In the genomic region with DNA sequence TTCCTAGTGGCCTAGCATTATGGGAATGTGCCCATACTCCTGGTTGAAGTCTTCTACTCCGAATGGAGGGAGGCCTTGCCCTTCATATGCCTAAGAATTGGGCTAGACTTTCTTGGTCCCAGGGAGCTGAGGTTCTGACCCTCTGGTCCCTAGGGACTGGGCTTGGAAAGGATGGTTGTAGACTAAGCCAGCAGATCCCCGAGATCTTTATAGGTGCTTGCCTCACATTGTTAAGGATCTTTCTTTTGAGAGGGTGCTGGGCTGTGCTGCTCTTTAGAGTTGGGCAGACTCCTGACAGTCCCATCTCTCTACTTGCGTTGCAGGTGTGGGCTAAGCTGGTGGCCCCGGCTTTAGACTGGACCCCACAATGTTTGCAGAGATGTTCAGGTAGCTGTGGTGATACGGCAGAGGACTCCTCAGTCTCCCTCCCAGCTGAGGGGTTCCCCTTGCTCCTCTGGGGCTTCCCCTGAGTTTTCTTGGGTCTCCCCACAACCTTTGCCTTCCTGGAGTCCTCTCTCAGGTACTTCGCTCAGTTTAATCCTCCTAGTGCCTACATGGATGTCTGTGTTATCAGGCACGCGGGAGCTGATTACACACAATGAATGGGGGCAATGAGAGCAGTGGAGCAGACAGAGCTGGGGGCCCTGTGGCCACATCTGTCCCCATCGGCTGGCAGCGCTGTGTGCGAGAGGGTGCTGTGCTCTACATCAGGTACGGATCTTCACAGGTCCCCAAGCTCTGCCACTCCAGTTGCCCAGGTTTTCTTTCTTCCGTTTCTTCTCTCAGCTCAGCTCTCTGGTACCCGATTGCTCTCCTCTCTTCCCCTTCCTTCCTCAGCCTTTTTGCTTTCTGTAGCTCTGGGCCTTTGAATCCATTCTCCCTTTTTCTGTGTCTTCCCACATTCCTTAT, we compare ENCODE assay signal across 8 cellular contexts. TPM values are rescaled to one million over a fixed set of nuclear protein-coding genes. Genes with fewer than 3 reads are reported as not detected.
A peak's percentile ranks its signal among the peaks of the same experiment; 100 is the strongest.
DNase-seq lines count a peak whose midpoint lies in the region; ATAC-seq lines count a peak whose summit lies in the region.

No MANE protein-coding gene starts in this region.

- ATAC-seq in GM21619 (IDR thresholded peaks at IDR 0.05; ENCODE audit: unreplicated experiment) = no peak
- no peak for ATAC-seq in sciatic nerve

- H3K36me3 ChIP-seq in stomach smooth muscle (ENCODE audit: control insufficient read depth in 2 of 2, insufficient read depth in 2 of 2, low read length in 2 of 2) = peaks cover 18 to 26% of the 10 kb centered on the region in 2 donors

- peak overlapping the region; percentile 85 for H3K27ac ChIP-seq in stomach smooth muscle (ENCODE audit: low read length)

- H3K4me1 Mint-ChIP-seq in activated T-helper 2 cell treated with anti-CD3 and anti-CD28 coated beads, Interferon-gamma antibody, Interleukin-2, Interleukin-4, amounts not matched to agents 10 μg/mL and 5 μg/mL and 100 μg/mL, durations not matched to agents 14 hours and 24 hours and 36 hours (ENCODE audit: low read depth) = peaks cover 34% of the 10 kb centered on the region

- intact Hi-C loops in activated T-helper 2 cell treated with anti-CD3 and anti-CD28 coated beads, Interferon-gamma antibody, Interleukin-2, Interleukin-4, amounts not matched to agents 10 μg/mL and 5 μg/mL and 100 μg/mL, durations not matched to agents 14 hours and 24 hours and 36 hours (cut with micrococcal nuclease) = loop anchor here (2.0 to 5.0 kb wide), 3 partner anchors 67 to 437 kb away; partner anchors contain the start of genes CTDSP2, NAB2 and PIP4K2C
- intact Hi-C loops in sciatic nerve (cut with DNase I) = no loop called here

- peak overlapping the region; percentile 96 for H3K4me3 Mint-ChIP-seq in activated T-helper 2 cell treated with anti-CD3 and anti-CD28 coated beads, Interferon-gamma antibody, Interleukin-2, Interleukin-4, amounts not matched to agents 10 μg/mL and 5 μg/mL and 100 μg/mL, durations not matched to agents 14 hours and 24 hours and 36 hours (ENCODE audit: low read depth)

- H3K4me3 ChIP-seq in iPS-18c (ENCODE audit: insufficient read depth, low read depth, low read length) (peak overlapping the region; percentile 83), stomach smooth muscle (ENCODE audit: low read length in 2 of 2) (peak overlapping the region; percentile 67 to 86)

- no peaks in the 10 kb centered on the region for H3K27me3 ChIP-seq in stomach smooth muscle (ENCODE audit: control insufficient read depth in 1 of 2, insufficient read depth in 2 of 2, low read length in 2 of 2)

- no peaks in the 10 kb centered on the region for H3K9me3 Mint-ChIP-seq in activated T-helper 2 cell treated with anti-CD3 and anti-CD28 coated beads, Interferon-gamma antibody, Interleukin-2, Interleukin-4, amounts not matched to agents 10 μg/mL and 5 μg/mL and 100 μg/mL, durations not matched to agents 14 hours and 24 hours and 36 hours

- H3K9me3 ChIP-seq in iPS-18c (ENCODE audit: control insufficient read depth, insufficient read depth, low read length) = no peaks in the 10 kb centered on the region
- no peaks in the 10 kb centered on the region for H3K9me3 ChIP-seq in stomach smooth muscle (ENCODE audit: control insufficient read depth in 2 of 2, low read length in 2 of 2)

- peaks cover 47% of the 10 kb centered on the region for H3K36me3 Mint-ChIP-seq in activated T-helper 2 cell treated with anti-CD3 and anti-CD28 coated beads, Interferon-gamma antibody, Interleukin-2, Interleukin-4, amounts not matched to agents 10 μg/mL and 5 μg/mL and 100 μg/mL, durations not matched to agents 14 hours and 24 hours and 36 hours (ENCODE audit: low read depth)

- H3K9ac ChIP-seq in stomach smooth muscle (ENCODE audit: low read length in 2 of 2) = peak overlapping the region; percentile 69 to 86

- peaks cover 53% of the 10 kb centered on the region for H3K4me1 ChIP-seq in stomach smooth muscle (ENCODE audit: control insufficient read depth, insufficient read depth, low read length)

- DNase-seq in NCI-H1417 (lab: John Stamatoyannopoulos, UW) (peak in 2 of 3 experiments; percentile 51 to 52), NCI-H1417 treated with DMSO at 0.1 percent for 48 hours (lab: John Stamatoyannopoulos, UW) (no peak), sciatic nerve (ENCODE audit: low spot score) (no peak)
- no peak for DNase-seq in activated T-helper 2 cell treated with anti-CD3 and anti-CD28 coated beads, Interferon-gamma antibody, Interleukin-2, Interleukin-4, amounts not matched to agents 10 μg/mL and 5 μg/mL and 100 μg/mL, durations not matched to agents 14 hours and 24 hours and 36 hours (ENCODE audit: low spot score)
- no peak for DNase-seq in stimulated activated CD4-positive, alpha-beta T cell treated with anti-CD3 and anti-CD28 coated beads, Interleukin-12 subunit alpha, Interleukin-12 subunit beta, amount 100 ng/mL, for 4 hours

- H3K27ac Mint-ChIP-seq in activated T-helper 2 cell treated with anti-CD3 and anti-CD28 coated beads, Interferon-gamma antibody, Interleukin-2, Interleukin-4, amounts not matched to agents 10 μg/mL and 5 μg/mL and 100 μg/mL, durations not matched to agents 14 hours and 24 hours and 36 hours = peak overlapping the region; percentile 83

- no peaks in the 10 kb centered on the region for H3K27me3 Mint-ChIP-seq in activated T-helper 2 cell treated with anti-CD3 and anti-CD28 coated beads, Interferon-gamma antibody, Interleukin-2, Interleukin-4, amounts not matched to agents 10 μg/mL and 5 μg/mL and 100 μg/mL, durations not matched to agents 14 hours and 24 hours and 36 hours (ENCODE audit: low read depth)

RNA-seq across cellular contexts. Expression of gene MBD6, which starts 1.3 kb away (rescaled TPM):
- 62.4 and 67.9 TPM in 2 replicates for total RNA-seq in activated T-helper 2 cell treated with anti-CD3 and anti-CD28 coated beads, Interferon-gamma antibody, Interleukin-2, Interleukin-4, amounts not matched to agents 10 μg/mL and 5 μg/mL and 100 μg/mL, durations not matched to agents 14 hours and 24 hours and 36 hours
- total RNA-seq in sciatic nerve = 76.2 TPM

RNA-seq across cellular contexts. Expression of gene DDIT3, which starts 3.6 kb away (rescaled TPM):
- total RNA-seq in activated T-helper 2 cell treated with anti-CD3 and anti-CD28 coated beads, Interferon-gamma antibody, Interleukin-2, Interleukin-4, amounts not matched to agents 10 μg/mL and 5 μg/mL and 100 μg/mL, durations not matched to agents 14 hours and 24 hours and 36 hours = 10.9 and 11.4 TPM in 2 replicates
- 34.0 TPM for total RNA-seq in sciatic nerve

RNA-seq across cellular contexts. Expression of gene DCTN2, which starts 23.0 kb away (rescaled TPM):
- total RNA-seq in activated T-helper 2 cell treated with anti-CD3 and anti-CD28 coated beads, Interferon-gamma antibody, Interleukin-2, Interleukin-4, amounts not matched to agents 10 μg/mL and 5 μg/mL and 100 μg/mL, durations not matched to agents 14 hours and 24 hours and 36 hours = 96.7 and 101 TPM in 2 replicates
- 104 TPM for total RNA-seq in sciatic nerve

RNA-seq across cellular contexts. Expression of gene KIF5A, which starts 25.9 kb away (rescaled TPM):
- total RNA-seq in activated T-helper 2 cell treated with anti-CD3 and anti-CD28 coated beads, Interferon-gamma antibody, Interleukin-2, Interleukin-4, amounts not matched to agents 10 μg/mL and 5 μg/mL and 100 μg/mL, durations not matched to agents 14 hours and 24 hours and 36 hours = 3.0 and 3.4 TPM in 2 replicates
- total RNA-seq in sciatic nerve = 5.6 TPM

RNA-seq across cellular contexts. Expression of gene MARS1, which starts 36.1 kb away (rescaled TPM):
- 249 and 257 TPM in 2 replicates for total RNA-seq in activated T-helper 2 cell treated with anti-CD3 and anti-CD28 coated beads, Interferon-gamma antibody, Interleukin-2, Interleukin-4, amounts not matched to agents 10 μg/mL and 5 μg/mL and 100 μg/mL, durations not matched to agents 14 hours and 24 hours and 36 hours
- total RNA-seq in sciatic nerve = 121 TPM

Comparison
In these comparisons a context has a peak if more than half of its experiments do, and no peak if none do; other contexts are left out.
1. DNase-seq: peak in NCI-H1417 (2 of 3); none in NCI-H1417 treated with DMSO at 0.1 percent for 48 hours (single experiment), activated T-helper 2 cell treated with anti-CD3 and anti-CD28 coated beads, Interferon-gamma antibody, Interleukin-2, Interleukin-4, amounts not matched to agents 10 μg/mL and 5 μg/mL and 100 μg/mL, durations not matched to agents 14 hours and 24 hours and 36 hours (single experiment), stimulated activated CD4-positive, alpha-beta T cell treated with anti-CD3 and anti-CD28 coated beads, Interleukin-12 subunit alpha, Interleukin-12 subunit beta, amount 100 ng/mL, for 4 hours (single experiment) and sciatic nerve (single experiment).